Comparison of ENCODE assay signal across 1 cellular context in genomic region chr5:142324377-142324870, GRCh38.
A peak's percentile ranks its signal among the peaks of the same experiment; 100 is the strongest.
TF ChIP-seq lines count a peak whose summit lies in the region.

No MANE protein-coding gene starts in this region.

TF ChIP-seq in WTC11, 78 proteins besides CTCF, POLR2A, EP300 and RAD21 (continued from another document):
- TF ChIP-seq, protein P1, sequence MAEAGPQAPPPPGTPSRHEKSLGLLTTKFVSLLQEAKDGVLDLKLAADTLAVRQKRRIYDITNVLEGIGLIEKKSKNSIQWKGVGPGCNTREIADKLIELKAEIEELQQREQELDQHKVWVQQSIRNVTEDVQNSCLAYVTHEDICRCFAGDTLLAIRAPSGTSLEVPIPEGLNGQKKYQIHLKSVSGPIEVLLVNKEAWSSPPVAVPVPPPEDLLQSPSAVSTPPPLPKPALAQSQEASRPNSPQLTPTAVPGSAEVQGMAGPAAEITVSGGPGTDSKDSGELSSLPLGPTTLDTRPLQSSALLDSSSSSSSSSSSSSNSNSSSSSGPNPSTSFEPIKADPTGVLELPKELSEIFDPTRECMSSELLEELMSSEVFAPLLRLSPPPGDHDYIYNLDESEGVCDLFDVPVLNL (CRISPR knock-in tag; IDR thresholded peaks at IDR 0.05; ENCODE audit: borderline replicate concordance, low read depth) = no peak
- TF ChIP-seq GTF2I (CRISPR knock-in tag; conservative IDR thresholded peaks at IDR 0.05) (peak; percentile 48; the same call in 1 of the 2 replicates), ZNF317 (CRISPR knock-in tag; IDR thresholded peaks at IDR 0.05; ENCODE audit: borderline replicate concordance, low read depth) (0 out of 2 replicates have a peak, but pooled peaks have one; percentile 45), MAX (CRISPR knock-in tag; IDR thresholded peaks at IDR 0.05) (no peak)
- TF ChIP-seq, protein P2, sequence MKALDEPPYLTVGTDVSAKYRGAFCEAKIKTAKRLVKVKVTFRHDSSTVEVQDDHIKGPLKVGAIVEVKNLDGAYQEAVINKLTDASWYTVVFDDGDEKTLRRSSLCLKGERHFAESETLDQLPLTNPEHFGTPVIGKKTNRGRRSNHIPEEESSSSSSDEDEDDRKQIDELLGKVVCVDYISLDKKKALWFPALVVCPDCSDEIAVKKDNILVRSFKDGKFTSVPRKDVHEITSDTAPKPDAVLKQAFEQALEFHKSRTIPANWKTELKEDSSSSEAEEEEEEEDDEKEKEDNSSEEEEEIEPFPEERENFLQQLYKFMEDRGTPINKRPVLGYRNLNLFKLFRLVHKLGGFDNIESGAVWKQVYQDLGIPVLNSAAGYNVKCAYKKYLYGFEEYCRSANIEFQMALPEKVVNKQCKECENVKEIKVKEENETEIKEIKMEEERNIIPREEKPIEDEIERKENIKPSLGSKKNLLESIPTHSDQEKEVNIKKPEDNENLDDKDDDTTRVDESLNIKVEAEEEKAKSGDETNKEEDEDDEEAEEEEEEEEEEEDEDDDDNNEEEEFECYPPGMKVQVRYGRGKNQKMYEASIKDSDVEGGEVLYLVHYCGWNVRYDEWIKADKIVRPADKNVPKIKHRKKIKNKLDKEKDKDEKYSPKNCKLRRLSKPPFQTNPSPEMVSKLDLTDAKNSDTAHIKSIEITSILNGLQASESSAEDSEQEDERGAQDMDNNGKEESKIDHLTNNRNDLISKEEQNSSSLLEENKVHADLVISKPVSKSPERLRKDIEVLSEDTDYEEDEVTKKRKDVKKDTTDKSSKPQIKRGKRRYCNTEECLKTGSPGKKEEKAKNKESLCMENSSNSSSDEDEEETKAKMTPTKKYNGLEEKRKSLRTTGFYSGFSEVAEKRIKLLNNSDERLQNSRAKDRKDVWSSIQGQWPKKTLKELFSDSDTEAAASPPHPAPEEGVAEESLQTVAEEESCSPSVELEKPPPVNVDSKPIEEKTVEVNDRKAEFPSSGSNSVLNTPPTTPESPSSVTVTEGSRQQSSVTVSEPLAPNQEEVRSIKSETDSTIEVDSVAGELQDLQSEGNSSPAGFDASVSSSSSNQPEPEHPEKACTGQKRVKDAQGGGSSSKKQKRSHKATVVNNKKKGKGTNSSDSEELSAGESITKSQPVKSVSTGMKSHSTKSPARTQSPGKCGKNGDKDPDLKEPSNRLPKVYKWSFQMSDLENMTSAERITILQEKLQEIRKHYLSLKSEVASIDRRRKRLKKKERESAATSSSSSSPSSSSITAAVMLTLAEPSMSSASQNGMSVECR (CRISPR knock-in tag; IDR thresholded peaks at IDR 0.05; ENCODE audit: borderline replicate concordance) = 0 out of 2 replicates have a peak, but pooled peaks have one; percentile 33
